In the genomic region with DNA sequence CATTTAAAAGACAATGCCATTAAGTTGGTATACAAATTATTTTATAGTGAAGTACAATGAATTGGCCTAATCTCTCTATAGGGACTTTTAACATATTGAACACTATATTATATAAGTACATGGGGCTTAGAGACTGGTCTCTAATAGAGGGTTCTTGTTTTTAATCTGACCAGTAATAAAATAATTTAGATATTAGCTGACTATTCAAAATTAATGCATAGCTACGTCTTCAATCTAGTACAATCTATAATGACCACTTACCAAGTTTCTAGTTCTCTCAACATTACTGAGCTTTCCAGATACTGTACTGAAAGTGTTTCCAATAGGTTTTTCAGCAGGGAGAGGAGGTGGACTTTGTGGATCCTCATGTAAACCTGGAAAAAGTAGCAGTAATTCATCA, we compare ENCODE assay signal across 22 cellular contexts. TPM values are rescaled to one million over a fixed set of nuclear protein-coding genes. Genes with fewer than 3 reads are reported as not detected.
DNase-seq lines count a peak whose midpoint lies in the region; ATAC-seq, FAIRE-seq and TF ChIP-seq lines count a peak whose summit lies in the region.
"Had no signal": no experiment of that assay in that cellular context is flagged by ENCODE, and none has a peak within 500 bp of the region (broad histone marks: within the 10 kb centered on the region; RNA-seq: fewer than 3 reads in every experiment).

No MANE protein-coding gene starts in this region.

- TF ChIP-seq EP300 in HepG2 (IDR thresholded peaks at IDR 0.05; ENCODE audit: low read depth in 2 of 2, low read length in 2 of 2) = no peak
- TF ChIP-seq EP300 in HepG2 (CRISPR knock-in tag; IDR thresholded peaks at IDR 0.05; ENCODE audit: borderline replicate concordance) = no peak

- H4K5ac ChIP-seq in IMR-90 (ENCODE audit: low read depth, low read length) = no peak overlapping the region

- ATAC-seq in HepG2 (no peak), right lobe of liver (no peak), IMR-90 (ENCODE audit: low read depth) (no peak), GM18858 (IDR thresholded peaks at IDR 0.05; ENCODE audit: unreplicated experiment) (no peak)
- ATAC-seq: A549; CD8-positive, alpha-beta T cell had no signal

- H2AK5ac ChIP-seq in IMR-90 (ENCODE audit: low read depth, low read length) = no peak overlapping the region

- in situ Hi-C loops in HepG2 (cut with HindIII; ENCODE audit: extremely low pct_ligation_motif_present, low pct_unique_long_range_greater_than_20kb) = no loop called here
- in situ Hi-C loops in IMR-90 (cut with MboI; ENCODE audit: low sequenced_read_pairs) = no loop called here

- TF ChIP-seq CTCF in HepG2 (CRISPR knock-in tag; IDR thresholded peaks at IDR 0.05) = no peak
- TF ChIP-seq CTCF in right lobe of liver (IDR thresholded peaks at IDR 0.05) = no peak
- TF ChIP-seq CTCF in IMR-90 (conservative IDR thresholded peaks at IDR 0.05; ENCODE audit: low read depth, low read length) = no peak

- CTCF ChIA-PET in HepG2 (lab: Yijun Ruan, JAX; ENCODE audit: low intra/inter-chr PET ratio, low total read pairs) (no interaction called here), IMR-90 (lab: Yijun Ruan, JAX) (no interaction called here)

- no peaks in the 10 kb centered on the region for H3K4me1 ChIP-seq in HepG2 (ENCODE audit: insufficient read depth, low read length)
- no peaks in the 10 kb centered on the region for H3K4me1 ChIP-seq in right lobe of liver
- H3K4me1 ChIP-seq in IMR-90 (ENCODE audit: control insufficient read depth, insufficient read depth, low read length) = no peaks in the 10 kb centered on the region
- H3K4me1 ChIP-seq: A549, Caco-2 had no signal

- H3K23ac ChIP-seq in IMR-90 (ENCODE audit: low read depth, low read length) = no peak overlapping the region

- H3K9me3 ChIP-seq in HepG2 (ENCODE audit: low read length) = no peaks in the 10 kb centered on the region
- no peaks in the 10 kb centered on the region for H3K9me3 ChIP-seq in right lobe of liver
- no peaks in the 10 kb centered on the region for H3K9me3 ChIP-seq in IMR-90 (ENCODE audit: control insufficient read depth, insufficient read depth, low read length)
- H3K9me3 ChIP-seq: A549, Caco-2 had no signal

- H3K27ac ChIP-seq in HepG2 (ENCODE audit: extremely low read length, insufficient read depth, low read length) (no peak overlapping the region), right lobe of liver (no peak overlapping the region), IMR-90 (ENCODE audit: insufficient read depth, low read length) (no peak overlapping the region)
- H3K27ac ChIP-seq: 22Rv1; A549; BLaER1 treated with 17β-estradiol and CSF1 and Interleukin-3, amounts not matched to agents 10 nM and 100 nM; C4-2B had no signal

- no peaks in the 10 kb centered on the region for H3K27me3 ChIP-seq in HepG2 (ENCODE audit: control insufficient read depth in 1 of 2, insufficient read depth in 2 of 2, low read length in 2 of 2)
- H3K27me3 ChIP-seq in right lobe of liver = no peaks in the 10 kb centered on the region
- no peaks in the 10 kb centered on the region for H3K27me3 ChIP-seq in IMR-90 (ENCODE audit: control insufficient read depth, insufficient read depth, low read length)
- H3K27me3 ChIP-seq: BLaER1 treated with 17β-estradiol and CSF1 and Interleukin-3, amounts not matched to agents 10 nM and 100 nM had no signal

- H2AFZ ChIP-seq in HepG2 (ENCODE audit: low read length) (no peak overlapping the region), IMR-90 (replicated peaks; ENCODE audit: low read length, poor library complexity) (no peak overlapping the region)

- no peak overlapping the region for H3K4me2 ChIP-seq in HepG2 (ENCODE audit: low read depth, low read length)
- no peak overlapping the region for H3K4me2 ChIP-seq in IMR-90 (ENCODE audit: low read depth, low read length)
- H3K4me2 ChIP-seq: A549; BLaER1 treated with 17β-estradiol and CSF1 and Interleukin-3, amounts not matched to agents 10 nM and 100 nM had no signal

- no TSS peak for BruUV-seq in HepG2 (replicated peaks; lab: Mats Ljungman, UMichigan)
- no TSS peak for BruUV-seq in IMR-90 (replicated peaks; lab: Mats Ljungman, UMichigan)

- no peaks in the 10 kb centered on the region for H3K79me1 ChIP-seq in IMR-90 (ENCODE audit: low read depth in 1 of 2, low read length in 2 of 2)

- H3K18ac ChIP-seq in IMR-90 (ENCODE audit: low read depth, low read length) = no peak overlapping the region

- no peaks in the 10 kb centered on the region for H3K9me1 ChIP-seq in IMR-90 (ENCODE audit: insufficient read depth, low read length)

- H3K4ac ChIP-seq in IMR-90 (ENCODE audit: low read depth, low read length) = no peak overlapping the region

- no peak overlapping the region for H2BK15ac ChIP-seq in IMR-90 (ENCODE audit: low read depth, low read length)

- POLR2A ChIA-PET in HepG2 (lab: Yijun Ruan, JAX) (no interaction called here), IMR-90 (lab: Charles Lee; ENCODE audit: unreplicated experiment) (no interaction called here)

- no peak overlapping the region for H2AK9ac ChIP-seq in IMR-90 (replicated peaks; ENCODE audit: low read depth, low read length, poor library complexity)

- no peak overlapping the region for H2BK20ac ChIP-seq in IMR-90 (ENCODE audit: low read depth, low read length)

- H3K4me3 ChIP-seq in HepG2 (replicated peaks in 1 of 3; ENCODE audit: insufficient read depth in 1 of 3, low read depth in 2 of 3, low read length in 3 of 3) (no peak overlapping the region), right lobe of liver (no peak overlapping the region), IMR-90 (ENCODE audit: insufficient read depth, low read depth, low read length) (no peak overlapping the region)
- H3K4me3 ChIP-seq: A549; BLaER1 treated with 17β-estradiol and CSF1 and Interleukin-3, amounts not matched to agents 10 nM and 100 nM had no signal

- H3K9ac ChIP-seq in HepG2 (ENCODE audit: insufficient read depth, low read depth, low read length) (no peak overlapping the region), IMR-90 (ENCODE audit: low read depth, low read length) (no peak overlapping the region)
- H3K9ac ChIP-seq: BLaER1 treated with 17β-estradiol and CSF1 and Interleukin-3, amounts not matched to agents 10 nM and 100 nM had no signal

- no peak for TF ChIP-seq RAD21 in HepG2 (CRISPR knock-in tag; IDR thresholded peaks at IDR 0.05)
- no peak for TF ChIP-seq RAD21 in IMR-90 (IDR thresholded peaks at IDR 0.05; ENCODE audit: low read length)

- H3K79me2 ChIP-seq in HepG2 (ENCODE audit: insufficient read depth, low read length) = no peaks in the 10 kb centered on the region

- dilution Hi-C loops in IMR-90 (cut with HindIII; ENCODE audit: low sequenced_read_pairs, unreplicated experiment) = no loop called here

- no peak for TF ChIP-seq POLR2A in HepG2 (IDR thresholded peaks at IDR 0.05; ENCODE audit: insufficient read depth in 1 of 2, low read depth in 2 of 2, low read length in 2 of 2)
- no peak for TF ChIP-seq POLR2A in right lobe of liver (IDR thresholded peaks at IDR 0.05)
- TF ChIP-seq POLR2A in IMR-90 (IDR thresholded peaks at IDR 0.05; ENCODE audit: low read depth, low read length) = no peak

- peaks cover 7 to 36% of the 10 kb centered on the region in 2 experiments for H3K36me3 ChIP-seq in HepG2 (replicated peaks in 1 of 2; ENCODE audit: control insufficient read depth in 1 of 2, insufficient read depth in 2 of 2, low read length in 2 of 2)
- H3K36me3 ChIP-seq in right lobe of liver = peaks cover 0 to 9% (median under 1%) of the 10 kb centered on the region in 4 donors
- no peaks in the 10 kb centered on the region for H3K36me3 ChIP-seq in IMR-90 (ENCODE audit: control insufficient read depth, insufficient read depth, low read length)
- H3K36me3 ChIP-seq: BLaER1 treated with 17β-estradiol and CSF1 and Interleukin-3, amounts not matched to agents 10 nM and 100 nM had no signal

- H3K14ac ChIP-seq in IMR-90 (replicated peaks; ENCODE audit: low read depth, low read length) = no peak overlapping the region

- no peak overlapping the region for H4K91ac ChIP-seq in IMR-90 (ENCODE audit: insufficient read depth, low read depth, low read length)

- intact Hi-C loops in HepG2 (cut with micrococcal nuclease; ENCODE audit: unreplicated experiment) (no loop called here), right lobe of liver (cut with DNase I) (no loop called here), IMR-90 (cut with micrococcal nuclease) (no loop called here)

- H2BK120ac ChIP-seq in IMR-90 (ENCODE audit: low read depth, low read length) = no peak overlapping the region

- no peak overlapping the region for H2BK5ac ChIP-seq in IMR-90 (ENCODE audit: low read depth, low read length, poor library complexity, severe bottlenecking)

- no peaks in the 10 kb centered on the region for H4K20me1 ChIP-seq in HepG2 (ENCODE audit: insufficient read depth, low read length)
- H4K20me1 ChIP-seq in IMR-90 (ENCODE audit: insufficient read depth, low read length) = no peaks in the 10 kb centered on the region
- H4K20me1 ChIP-seq: BLaER1 treated with 17β-estradiol and CSF1 and Interleukin-3, amounts not matched to agents 10 nM and 100 nM had no signal

- DNase-seq in HepG2 (ENCODE audit: low spot score) (no peak), right lobe of liver (no peak), IMR-90 (no peak), SIG-M5 treated with dmso at 0.1 percent for 504 hours (lab: John Stamatoyannopoulos, UW; ENCODE audit: unreplicated experiment) (no peak)
- DNase-seq: AML-193; Caco-2; Calu3; CD4-positive, alpha-beta T cell; CD8-positive, alpha-beta T cell; DMS 273 treated with DMSO at 0.1 percent for 48 hours; DMS153; DMS53; DMS79; DND-41; EL; GF-D8 had no signal

- no peak overlapping the region for H3K56ac ChIP-seq in IMR-90 (ENCODE audit: extremely low read depth, insufficient read depth, low read length)

- 96% methylated on average over 1 of the region's 1 CpG for WGBS in HepG2 (ENCODE audit: low lambda C conversion rate)
- WGBS in right lobe of liver (ENCODE audit: insufficient coverage, low coverage, low lambda C conversion rate, missing lambda C conversion rate) = 93% methylated on average over 1 of the region's 1 CpG
- no CpG with 5 or more reads among the region's 1 CpG for WGBS in IMR-90 (ENCODE audit: extremely low coverage in 2 of 2, insufficient read length in 1 of 2), 2 experiments

- FAIRE-seq in HepG2 (lab: Jason Lieb, UNC) = no peak
- FAIRE-seq: A549, GM12891 had no signal

- H4K8ac ChIP-seq in IMR-90 (ENCODE audit: low read depth in 2 of 2, low read length in 2 of 2) = no peak overlapping the region

RNA-seq across cellular contexts. Expression of a gene that starts 59.6 kb away (rescaled TPM):
- total RNA-seq in HepG2 (2016; rRNA removed; fragmentation: Illumina TruSeq; extraction: Trizol) (3,626 and 4,934 TPM in 2 replicates), right lobe of liver (100 to 1,000 TPM; 420 to 946 (median 518) TPM), IMR-90 (2012; rRNA removed) (1,618 and 2,908 TPM in 2 replicates)
- total RNA-seq in HepG2 (2016; cell fraction: cytosol; rRNA removed; fragmentation: Illumina TruSeq; extraction: Trizol; ENCODE audit: low read depth) = 5,278 and 6,431 TPM in 2 replicates
- 3,639 and 4,846 TPM in 2 replicates for total RNA-seq in HepG2 (2016; cell fraction: insoluble cytoplasmic fraction; rRNA removed; fragmentation: Illumina TruSeq; extraction: Trizol)
- 9,738 and 10,914 TPM in 2 replicates for total RNA-seq in HepG2 (2016; cell fraction: membrane; rRNA removed; fragmentation: Illumina TruSeq; extraction: Trizol)
- total RNA-seq in HepG2 (2016; cell fraction: nucleus; rRNA removed; fragmentation: Illumina TruSeq; extraction: Trizol) = 1,195 and 1,244 TPM in 2 replicates
- polyA plus RNA-seq in HepG2 (2011; rRNA removed) (2,723 and 3,332 TPM in 2 replicates), IMR-90 (2012; rRNA removed) (1,481 and 1,729 TPM in 2 replicates)
- 1,940 and 3,073 TPM in 2 replicates for polyA plus RNA-seq in HepG2 (2011; cell fraction: cytosol; rRNA removed)
- polyA plus RNA-seq in HepG2 (2011; cell fraction: nucleus; rRNA removed) = 430 and 645 TPM in 2 replicates
- polyA plus RNA-seq in HepG2 (2012) = 3,103 and 3,233 TPM in 2 replicates
- 4,408 and 4,942 TPM in 2 replicates for polyA plus RNA-seq in HepG2 (2016; cell fraction: cytosol; fragmentation: Illumina TruSeq; extraction: Trizol; ENCODE audit: low read depth)
- polyA plus RNA-seq in HepG2 (2016; cell fraction: insoluble cytoplasmic fraction; fragmentation: Illumina TruSeq; extraction: Trizol; ENCODE audit: low read depth) = 3,704 and 3,862 TPM in 2 replicates
- 7,339 and 7,526 TPM in 2 replicates for polyA plus RNA-seq in HepG2 (2016; cell fraction: membrane; fragmentation: Illumina TruSeq; extraction: Trizol; ENCODE audit: low read depth)
- polyA plus RNA-seq in HepG2 (2016; cell fraction: nucleus; fragmentation: Illumina TruSeq; extraction: Trizol; ENCODE audit: insufficient read depth, low read depth) = 1,657 and 1,684 TPM in 2 replicates
- polyA minus RNA-seq in HepG2 (2011; rRNA and poly(A)+ RNA removed; ENCODE audit: low replicate concordance) = 178 and 224 TPM in 2 replicates
- polyA minus RNA-seq in HepG2 (2011; cell fraction: cytosol; rRNA and poly(A)+ RNA removed) = 648 and 755 TPM in 2 replicates
- 219 and 322 TPM in 2 replicates for polyA minus RNA-seq in HepG2 (2011; cell fraction: nucleus; rRNA and poly(A)+ RNA removed)
- polyA plus RNA-seq in IMR-90 (2012; cell fraction: cytosol; rRNA removed) = 401 and 1,191 TPM in 2 replicates
- 47.3 and 747 TPM in 2 replicates for polyA plus RNA-seq in IMR-90 (2012; cell fraction: nucleus; rRNA removed; ENCODE audit: low replicate concordance)
